Comparison of ENCODE assay signal across 8 cellular contexts in the genomic region with DNA sequence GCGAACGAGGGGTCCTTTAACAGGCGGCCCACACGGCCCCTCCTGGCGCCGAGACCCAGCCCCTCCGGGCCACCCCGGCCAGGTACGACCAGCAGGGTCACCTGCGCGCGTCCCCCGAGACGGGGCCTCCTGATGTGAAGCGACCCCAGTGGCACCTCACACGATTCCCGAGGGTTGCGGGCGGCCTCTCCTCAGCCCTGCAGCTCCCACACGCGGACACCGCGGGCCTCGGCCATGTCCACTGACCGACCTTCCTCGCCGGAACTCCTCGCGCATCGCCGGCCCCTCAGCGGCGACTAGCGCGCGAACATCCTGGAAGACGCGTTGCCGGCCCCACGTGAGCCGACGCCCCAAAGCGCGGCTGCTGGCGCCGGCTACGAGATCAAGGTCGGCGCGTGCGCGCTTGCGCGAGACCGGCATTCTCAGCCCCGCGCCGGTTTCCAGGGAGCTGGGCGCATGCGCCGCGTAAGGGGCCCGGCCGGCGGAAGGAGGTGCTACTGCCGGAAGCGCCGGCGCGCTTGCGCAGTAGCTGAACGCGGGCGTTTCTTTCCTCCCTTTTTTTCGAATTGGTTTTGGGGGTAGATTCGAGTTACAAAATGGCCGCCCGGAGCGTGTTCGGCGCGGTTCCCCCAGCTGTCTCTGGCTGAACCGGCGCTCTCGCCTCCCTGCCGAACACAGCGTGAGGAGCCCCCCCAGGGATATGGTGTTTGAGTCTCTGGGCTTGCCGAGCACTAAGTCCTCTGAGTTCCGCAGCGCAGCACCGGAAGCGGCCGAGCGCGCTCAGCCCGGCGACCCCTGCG. TPM values are rescaled to one million over a fixed set of nuclear protein-coding genes. Genes with fewer than 3 reads are reported as not detected.
DNase-seq lines count a peak whose midpoint lies in the region; ATAC-seq, FAIRE-seq and TF ChIP-seq lines count a peak whose summit lies in the region.

A gene with protein sequence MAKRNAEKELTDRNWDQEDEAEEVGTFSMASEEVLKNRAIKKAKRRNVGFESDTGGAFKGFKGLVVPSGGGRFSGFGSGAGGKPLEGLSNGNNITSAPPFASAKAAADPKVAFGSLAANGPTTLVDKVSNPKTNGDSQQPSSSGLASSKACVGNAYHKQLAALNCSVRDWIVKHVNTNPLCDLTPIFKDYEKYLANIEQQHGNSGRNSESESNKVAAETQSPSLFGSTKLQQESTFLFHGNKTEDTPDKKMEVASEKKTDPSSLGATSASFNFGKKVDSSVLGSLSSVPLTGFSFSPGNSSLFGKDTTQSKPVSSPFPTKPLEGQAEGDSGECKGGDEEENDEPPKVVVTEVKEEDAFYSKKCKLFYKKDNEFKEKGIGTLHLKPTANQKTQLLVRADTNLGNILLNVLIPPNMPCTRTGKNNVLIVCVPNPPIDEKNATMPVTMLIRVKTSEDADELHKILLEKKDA (plus strand): TSS at position 509 of the 800 bp plus-strand sequence. CDS start 4,253 bp downstream, outside the sequence.

- H3K4me3 ChIP-seq in psoas muscle, result peak within 1 kb of the TSS; percentile 73

- H3K36me3 ChIP-seq in psoas muscle (ENCODE audit: insufficient read depth in 1 of 2, low read depth in 1 of 2), result peaks cover 0 to 24% of the 10 kb centered on the region in 2 donors

- TF ChIP-seq CTCF in GM13976 (IDR thresholded peaks at IDR 0.05; ENCODE audit: borderline replicate concordance, control extremely low read depth, extremely low read depth, insufficient read depth, missing control alignments), result peak; percentile 16
- TF ChIP-seq CTCF in psoas muscle (IDR thresholded peaks at IDR 0.05), result peak; percentile 6

- H3K9me3 ChIP-seq in psoas muscle, result no peaks in the 10 kb centered on the region

- FAIRE-seq in urothelium cell line (lab: Jason Lieb, UNC), result peak; percentile 93

- peak within 1 kb of the TSS; percentile 76 for H3K27ac ChIP-seq in psoas muscle

- no peaks in the 10 kb centered on the region for H3K27me3 Mint-ChIP-seq in T-helper 1 cell treated with Interleukin-12 subunit alpha and Interleukin-12 subunit beta and Interleukin-4 antibody, amounts not matched to agents 30 μg/mL and 1 μg/mL, for 36 hours (ENCODE audit: low read depth)

- peak; percentile 100 for DNase-seq in GM13976 (ENCODE audit: low spot score)
- peak; percentile 94 for DNase-seq in NCI-H1694 (lab: John Stamatoyannopoulos, UW)
- DNase-seq in amniotic stem cell (lab: John Stamatoyannopoulos, UW), result peak; percentile 88
- peak; percentile 99 for DNase-seq in left ventricle myocardium superior
- peak; percentile 97 to 99 for DNase-seq in psoas muscle
- DNase-seq in urothelium cell line (ENCODE audit: low spot score), result peak; percentile 100

- H3K27ac Mint-ChIP-seq in T-helper 1 cell treated with Interleukin-12 subunit alpha and Interleukin-12 subunit beta and Interleukin-4 antibody, amounts not matched to agents 30 μg/mL and 1 μg/mL, for 36 hours, result peak within 1 kb of the TSS; percentile 95

- peak; percentile 83 for ATAC-seq in HG02870 (IDR thresholded peaks at IDR 0.05; ENCODE audit: unreplicated experiment)
- ATAC-seq in left ventricle myocardium superior, result peak; percentile 97
- peak; percentile 95 to 97 (median 96) for ATAC-seq in psoas muscle

- intact Hi-C loops in left ventricle myocardium superior (cut with micrococcal nuclease) (no loop called here), psoas muscle (cut with DNase I) (no loop called here)

- 0% methylated on average over 84 to 98 of the region's 98 CpGs for WGBS in psoas muscle, 3 donors

- H3K36me3 Mint-ChIP-seq in T-helper 1 cell treated with Interleukin-12 subunit alpha and Interleukin-12 subunit beta and Interleukin-4 antibody, amounts not matched to agents 30 μg/mL and 1 μg/mL, for 36 hours (ENCODE audit: low read depth), result peaks cover 29% of the 10 kb centered on the region

- no peaks in the 10 kb centered on the region for H3K27me3 ChIP-seq in psoas muscle (ENCODE audit: insufficient read depth in 3 of 3, low read length in 2 of 3)

- peak within 1 kb of the TSS; percentile 99 for H3K4me3 Mint-ChIP-seq in T-helper 1 cell treated with Interleukin-12 subunit alpha and Interleukin-12 subunit beta and Interleukin-4 antibody, amounts not matched to agents 30 μg/mL and 1 μg/mL, for 36 hours

- peaks cover 30% of the 10 kb centered on the region for H3K4me1 ChIP-seq in psoas muscle

- H3K4me1 Mint-ChIP-seq in T-helper 1 cell treated with Interleukin-12 subunit alpha and Interleukin-12 subunit beta and Interleukin-4 antibody, amounts not matched to agents 30 μg/mL and 1 μg/mL, for 36 hours (ENCODE audit: low read depth), result peaks cover 48% of the 10 kb centered on the region

- H3K9me3 Mint-ChIP-seq in T-helper 1 cell treated with Interleukin-12 subunit alpha and Interleukin-12 subunit beta and Interleukin-4 antibody, amounts not matched to agents 30 μg/mL and 1 μg/mL, for 36 hours, result no peaks in the 10 kb centered on the region

- in situ Hi-C loops in GM13976 (cut with MboI; ENCODE audit: low sequenced_read_pairs, unreplicated experiment), result no loop called here

RNA-seq across cellular contexts. Expression of the gene that starts here (rescaled TPM):
- total RNA-seq in left ventricle myocardium superior, result 16.2 TPM
- total RNA-seq in psoas muscle, result 10 to 100 TPM; 17.1 to 26.6 (median 21.6) TPM
- polyA plus RNA-seq in psoas muscle, result 10 to 100 TPM in 2 of 3 donors, 1 to 10 TPM in 1; 6.1 to 21.1 (median 11.8) TPM

Comparison
In these comparisons a context has a peak if more than half of its experiments do, and no peak if none do; other contexts are left out.
1. Peak in every context shown above with its lines: DNase-seq, ATAC-seq, H3K4me3 ChIP-seq and H3K27ac ChIP-seq.